ENCODE assay signal across 21 cellular contexts in genomic region chr3:99714146-99714545, GRCh38.
DNase-seq lines count a peak whose midpoint lies in the region; ATAC-seq, FAIRE-seq and TF ChIP-seq lines count a peak whose summit lies in the region.
"Had no signal": no experiment of that assay in that cellular context is flagged by ENCODE, and none has a peak within 500 bp of the region (broad histone marks: within the 10 kb centered on the region; RNA-seq: fewer than 3 reads in every experiment).

No MANE protein-coding gene starts in this region.

- no peak overlapping the region for H3K18ac ChIP-seq in mesenchymal stem cell (ENCODE audit: low read depth in 1 of 2, low read length in 2 of 2)

- H2AFZ ChIP-seq in ACC112 (ENCODE audit: low read length, unreplicated experiment) = no peak overlapping the region
- H2AFZ ChIP-seq in endothelial cell of umbilical vein (ENCODE audit: low read depth, low read length) = no peak overlapping the region
- no peak overlapping the region for H2AFZ ChIP-seq in mesenchymal stem cell (ENCODE audit: low read depth, low read length)

- peak; percentile 71 for DNase-seq in M059J (ENCODE audit: low read depth)
- DNase-seq in endothelial cell of umbilical vein (ENCODE audit: low read depth, low spot score) = peak; percentile 61
- peak; percentile 81 for DNase-seq in mesenchymal stem cell
- no peak for DNase-seq in stimulated activated CD4-positive, alpha-beta T cell treated with anti-CD3 and anti-CD28 coated beads, Interleukin-2, amount 100 ng/mL, for 48 hours
- no peak for DNase-seq in SHP77 treated with DMSO at 0.1 percent for 48 hours (lab: John Stamatoyannopoulos, UW)
- DNase-seq: effector CD4-positive, alpha-beta T cell; midbrain; NCI-H1436 treated with DMSO at 0.1 percent for 48 hours; NCI-H345; nucleus accumbens; Right ventricle myocardium superior; T-helper 17 cell had no signal

- no peak overlapping the region for H3K4ac ChIP-seq in mesenchymal stem cell (ENCODE audit: low read depth in 1 of 2, low read length in 2 of 2)

- no peak overlapping the region for H2BK12ac ChIP-seq in mesenchymal stem cell (ENCODE audit: low read length in 2 of 2)

- no peaks in the 10 kb centered on the region for H3K9me3 ChIP-seq in endothelial cell of umbilical vein (replicated peaks; ENCODE audit: control insufficient read depth, insufficient read depth, low read length)
- no peaks in the 10 kb centered on the region for H3K9me3 ChIP-seq in mesenchymal stem cell (ENCODE audit: control insufficient read depth, low read length)
- H3K9me3 ChIP-seq: A549, upper lobe of left lung had no signal

- H4K8ac ChIP-seq in mesenchymal stem cell (ENCODE audit: low read length) = no peak overlapping the region

- H3K4me2 ChIP-seq in endothelial cell of umbilical vein (ENCODE audit: insufficient read depth, low read length) (no peak overlapping the region), mesenchymal stem cell (ENCODE audit: low read length, poor library complexity, severe bottlenecking) (no peak overlapping the region)
- H3K4me2 ChIP-seq: A549 had no signal

- dilution Hi-C loops in endothelial cell of umbilical vein (cut with MboI; ENCODE audit: extremely low pct_ligation_motif_present, low sequenced_read_pairs) = no loop called here

- FAIRE-seq in endothelial cell of umbilical vein (lab: Jason Lieb, UNC) = no peak
- FAIRE-seq: A549, GM12892 had no signal

- no peak for TF ChIP-seq POLR2A in endothelial cell of umbilical vein (IDR thresholded peaks at IDR 0.05; ENCODE audit: low read depth, low read length)

- peaks cover 3% of the 10 kb centered on the region for H3K79me1 ChIP-seq in mesenchymal stem cell (replicated peaks; ENCODE audit: low read length, poor library complexity, severe bottlenecking)

- H2BK5ac ChIP-seq in mesenchymal stem cell (ENCODE audit: low read depth, low read length, poor library complexity, severe bottlenecking) = no peak overlapping the region

- H4K91ac ChIP-seq in mesenchymal stem cell (ENCODE audit: low read length) = no peak overlapping the region

- H3K23ac ChIP-seq in mesenchymal stem cell (ENCODE audit: low read length in 2 of 2) = no peak overlapping the region

- peak overlapping the region; percentile 68 for H3K27ac ChIP-seq in ACC112 (ENCODE audit: low read depth, low read length)
- H3K27ac ChIP-seq in endothelial cell of umbilical vein (ENCODE audit: insufficient read depth, low read depth, low read length) = no peak overlapping the region
- peak overlapping the region; percentile 17 for H3K27ac ChIP-seq in mesenchymal stem cell (ENCODE audit: low read length, poor library complexity, severe bottlenecking)
- H3K27ac ChIP-seq: A549, skin epidermis, upper lobe of left lung had no signal

- TF ChIP-seq CTCF in endothelial cell of umbilical vein (IDR thresholded peaks at IDR 0.05; ENCODE audit: extremely low read depth in 1 of 2, insufficient read depth in 1 of 2, low read depth in 1 of 2, low read length in 2 of 2) = no peak

- no peak for ATAC-seq in HG03378 (IDR thresholded peaks at IDR 0.05; ENCODE audit: unreplicated experiment)
- no peak for ATAC-seq in GM21447 (IDR thresholded peaks at IDR 0.05; ENCODE audit: unreplicated experiment)
- ATAC-seq: A549; activated CD4-positive, CD25-positive, alpha-beta regulatory T cell treated with anti-CD3 and anti-CD28 coated beads, Interleukin-2, amount 50 U/mL, for 24 hours; stimulated activated effector memory CD8-positive, alpha-beta T cell treated with anti-CD3 and anti-CD28 coated beads, Interleukin-12 subunit alpha, Interleukin-12 subunit beta, amount 100 ng/mL, for 72 hours; T-helper 17 cell had no signal

- CTCF ChIA-PET in endothelial cell of umbilical vein (lab: Charles Lee) = interaction anchor here (1.1 to 2.1 kb wide), 6 partner anchors 11 to 68 kb away, joined by 3 to 5 read pairs (median 3); no protein-coding TSS in a partner anchor

- BruUV-seq in endothelial cell of umbilical vein (replicated peaks; lab: Mats Ljungman, UMichigan) = no TSS peak

- H3K27me3 ChIP-seq in ACC112 (ENCODE audit: insufficient read depth, low read length) = no peaks in the 10 kb centered on the region
- no peaks in the 10 kb centered on the region for H3K27me3 ChIP-seq in endothelial cell of umbilical vein (ENCODE audit: control insufficient read depth in 2 of 2, insufficient read depth in 2 of 2, low read length in 2 of 2)
- no peaks in the 10 kb centered on the region for H3K27me3 ChIP-seq in mesenchymal stem cell (ENCODE audit: control insufficient read depth in 1 of 2, insufficient read depth in 1 of 2, low read length in 2 of 2)
- H3K27me3 ChIP-seq: upper lobe of left lung had no signal

- H2AK5ac ChIP-seq in mesenchymal stem cell (ENCODE audit: low read length, severe bottlenecking) = no peak overlapping the region

- no peak overlapping the region for H3K9ac ChIP-seq in endothelial cell of umbilical vein (replicated peaks; ENCODE audit: extremely low read depth, insufficient read depth, low read length)
- no peak overlapping the region for H3K9ac ChIP-seq in mesenchymal stem cell (ENCODE audit: low read length)

- intact Hi-C loops in endothelial cell of umbilical vein (cut with micrococcal nuclease) = no loop called here

- H3K4me3 ChIP-seq in ACC112 (ENCODE audit: low read depth, low read length) = no peak overlapping the region
- no peak overlapping the region for H3K4me3 ChIP-seq in endothelial cell of umbilical vein (replicated peaks in 1 of 3; ENCODE audit: insufficient read depth in 1 of 3, low read depth in 1 of 3, low read length in 3 of 3)
- H3K4me3 ChIP-seq in mesenchymal stem cell (ENCODE audit: insufficient read depth in 1 of 2, low read depth in 1 of 2, low read length in 2 of 2) = no peak overlapping the region
- H3K4me3 ChIP-seq: A549, skin epidermis, upper lobe of left lung had no signal

- H2BK120ac ChIP-seq in mesenchymal stem cell (ENCODE audit: low read depth, low read length) = no peak overlapping the region

- H3K9me1 ChIP-seq in endothelial cell of umbilical vein (replicated peaks; ENCODE audit: control insufficient read depth, extremely low read depth, insufficient read depth, low read length) = no peaks in the 10 kb centered on the region

- peaks cover 7% of the 10 kb centered on the region; the same call in 1 of the 2 replicates for H3K36me3 ChIP-seq in ACC112 (ENCODE audit: insufficient read depth, low read length)
- peaks cover 0 to 6% of the 10 kb centered on the region in 2 experiments for H3K36me3 ChIP-seq in endothelial cell of umbilical vein (ENCODE audit: control insufficient read depth in 2 of 2, extremely low read depth in 1 of 2, insufficient read depth in 2 of 2, low read length in 2 of 2)
- H3K36me3 ChIP-seq in mesenchymal stem cell (ENCODE audit: control insufficient read depth in 1 of 2, insufficient read depth in 2 of 2, low read depth in 1 of 2, low read length in 2 of 2) = no peaks in the 10 kb centered on the region
- H3K36me3 ChIP-seq: upper lobe of left lung had no signal

- H4K20me1 ChIP-seq in endothelial cell of umbilical vein (replicated peaks; ENCODE audit: control insufficient read depth, extremely low read depth, insufficient read depth, low read length) = no peaks in the 10 kb centered on the region

- WGBS in mesenchymal stem cell = 35% methylated on average over 1 of the region's 1 CpG

- peaks cover 37% of the 10 kb centered on the region for H3K4me1 ChIP-seq in ACC112 (ENCODE audit: control insufficient read depth, insufficient read depth, low read length, unreplicated experiment)
- peaks cover 32% of the 10 kb centered on the region for H3K4me1 ChIP-seq in endothelial cell of umbilical vein (ENCODE audit: control insufficient read depth, extremely low read depth, insufficient read depth, low read length)
- peaks cover 2% of the 10 kb centered on the region for H3K4me1 ChIP-seq in mesenchymal stem cell (ENCODE audit: control insufficient read depth, insufficient read depth, low read depth, low read length)
- H3K4me1 ChIP-seq: A549, upper lobe of left lung had no signal

- no peak overlapping the region for H3K14ac ChIP-seq in mesenchymal stem cell (ENCODE audit: low read length in 2 of 2)

- POLR2A ChIA-PET in endothelial cell of umbilical vein (lab: Charles Lee) = no interaction called here

- H2BK15ac ChIP-seq in mesenchymal stem cell (ENCODE audit: low read depth, poor library complexity, severe bottlenecking) = no peak overlapping the region

- no peaks in the 10 kb centered on the region for H3K79me2 ChIP-seq in ACC112 (ENCODE audit: control insufficient read depth, insufficient read depth, low read length, unreplicated experiment)
- no peaks in the 10 kb centered on the region for H3K79me2 ChIP-seq in endothelial cell of umbilical vein (ENCODE audit: control insufficient read depth, insufficient read depth, low read length)

TF ChIP-seq in endothelial cell of umbilical vein, 7 proteins besides CTCF, POLR2A, EP300 and RAD21:
- TF ChIP-seq MYC (IDR thresholded peaks at IDR 0.05; ENCODE audit: low read depth, low read length) (no peak), FOS (IDR thresholded peaks at IDR 0.05; ENCODE audit: borderline replicate concordance, insufficient read depth, low read length) (no peak), GATA2 (IDR thresholded peaks at IDR 0.05; ENCODE audit: insufficient read depth, insufficient read length, low read depth, low read length) (no peak), JUN (IDR thresholded peaks at IDR 0.05; ENCODE audit: borderline replicate concordance, insufficient read depth, insufficient read length, low read depth) (no peak), POLR2AphosphoS5 (IDR thresholded peaks at IDR 0.05; ENCODE audit: insufficient read depth, low read depth, low read length) (no peak), EZH2 (IDR thresholded peaks at IDR 0.05; ENCODE audit: borderline replicate concordance, low read depth, low read length, severe bottlenecking) (no peak), MAX (IDR thresholded peaks at IDR 0.05; ENCODE audit: insufficient read depth, insufficient read length) (no peak)

Comparison
In these comparisons a context has a peak if more than half of its experiments do, and no peak if none do; other contexts are left out.
1. DNase-seq: peak in M059J (single experiment), endothelial cell of umbilical vein (single experiment) and mesenchymal stem cell (single experiment); none in stimulated activated CD4-positive, alpha-beta T cell treated with anti-CD3 and anti-CD28 coated beads, Interleukin-2, amount 100 ng/mL, for 48 hours (0 of 2) and SHP77 treated with DMSO at 0.1 percent for 48 hours (single experiment).